Comparison of ENCODE assay signal across 8 cellular contexts in the genomic region with DNA sequence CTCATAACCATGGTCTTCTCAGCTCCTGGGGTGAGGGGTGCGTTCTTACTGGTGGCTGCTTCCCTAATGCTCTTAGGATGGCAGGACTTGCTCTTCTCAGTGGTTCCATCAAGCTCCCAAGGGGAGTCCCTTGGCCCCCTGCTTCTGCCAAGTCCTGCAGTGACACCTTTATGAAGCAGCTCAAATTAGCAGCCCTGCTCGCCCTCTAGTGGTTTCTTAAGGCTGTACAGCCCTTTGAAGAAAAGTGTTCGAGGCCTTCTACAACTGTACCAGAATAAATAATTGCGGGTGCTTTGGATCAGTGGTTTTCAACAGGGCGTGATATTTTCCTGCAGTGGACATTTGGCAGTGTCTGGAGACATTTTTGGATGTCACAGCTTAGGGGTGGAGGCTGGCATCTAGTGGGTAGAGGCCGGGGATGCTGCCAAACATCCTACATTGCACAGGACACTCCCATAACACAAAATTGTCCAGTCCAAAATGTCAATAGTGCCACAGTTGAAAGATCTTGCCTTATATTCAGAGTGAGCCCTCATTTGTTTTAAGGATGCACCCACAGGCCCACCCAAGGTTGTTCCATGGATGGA.
A peak's percentile ranks its signal among the peaks of the same experiment; 100 is the strongest.
DNase-seq lines count a peak whose midpoint lies in the region; ATAC-seq and TF ChIP-seq lines count a peak whose summit lies in the region.

No MANE protein-coding gene starts in this region.

- H2BK15ac ChIP-seq in mesenchymal stem cell (ENCODE audit: low read depth, poor library complexity, severe bottlenecking) = no peak overlapping the region

- peak; percentile 21 for DNase-seq in BE2C
- peak; percentile 39 for DNase-seq in HT-29 (ENCODE audit: low spot score)
- peak in 31 of 34 experiments; percentile 1 to 43 (median 24) for DNase-seq in T-cell
- peak; percentile 19 for DNase-seq in mesenchymal stem cell
- no peak for DNase-seq in type B pancreatic cell (ENCODE audit: extremely low spot score, unreplicated experiment)

- H3K23ac ChIP-seq in mesenchymal stem cell (ENCODE audit: low read length in 2 of 2) = no peak overlapping the region

- POLR2A ChIA-PET in T-cell (lab: Charles Lee) = no interaction called here

- peak; percentile 79 for ATAC-seq in GM18511 (IDR thresholded peaks at IDR 0.05; ENCODE audit: unreplicated experiment)
- peak; percentile 48 to 79 (median 62) for ATAC-seq in T-cell (replicated peaks in 1 of 4)
- ATAC-seq in HG02884 (IDR thresholded peaks at IDR 0.05; ENCODE audit: unreplicated experiment) = no peak

- peak; percentile 69 for TF ChIP-seq CTCF in BE2C (IDR thresholded peaks at IDR 0.05; ENCODE audit: low read depth, low read length)
- peak; percentile 83 to 91 for TF ChIP-seq CTCF in brain (conservative IDR thresholded peaks at IDR 0.05)
- TF ChIP-seq CTCF in type B pancreatic cell (conservative IDR thresholded peaks at IDR 0.05) = peak; percentile 85

- no peak overlapping the region for H2BK120ac ChIP-seq in mesenchymal stem cell (ENCODE audit: low read depth, low read length)

- no peaks in the 10 kb centered on the region for H3K9me3 Mint-ChIP-seq in T-cell
- no peaks in the 10 kb centered on the region for H3K9me3 Mint-ChIP-seq in brain
- no peaks in the 10 kb centered on the region for H3K9me3 Mint-ChIP-seq in type B pancreatic cell

- H3K9me3 ChIP-seq in BE2C (no peaks in the 10 kb centered on the region), mesenchymal stem cell (ENCODE audit: control insufficient read depth, low read length) (no peaks in the 10 kb centered on the region)

- H3K9ac ChIP-seq in mesenchymal stem cell (ENCODE audit: low read length) = no peak overlapping the region

- H3K4me2 ChIP-seq in mesenchymal stem cell (ENCODE audit: low read length, poor library complexity, severe bottlenecking) = no peak overlapping the region

- H3K4ac ChIP-seq in mesenchymal stem cell (ENCODE audit: low read depth in 1 of 2, low read length in 2 of 2) = no peak overlapping the region

- H3K27me3 ChIP-seq in BE2C = no peaks in the 10 kb centered on the region
- peaks cover 0 to 17% of the 10 kb centered on the region in 2 experiments for H3K27me3 ChIP-seq in mesenchymal stem cell (ENCODE audit: control insufficient read depth in 1 of 2, insufficient read depth in 1 of 2, low read length in 2 of 2)

- H3K36me3 ChIP-seq in BE2C = no peaks in the 10 kb centered on the region
- H3K36me3 ChIP-seq in mesenchymal stem cell (ENCODE audit: control insufficient read depth in 1 of 2, insufficient read depth in 2 of 2, low read depth in 1 of 2, low read length in 2 of 2) = no peaks in the 10 kb centered on the region

- CTCF ChIA-PET in T-cell (lab: Charles Lee) = interaction anchor here (0.6 to 1.6 kb wide), 6 partner anchors 9 to 1159 kb away, joined by 3 to 7 read pairs (median 4); no protein-coding TSS in a partner anchor

- H3K4me1 ChIP-seq in BE2C = no peaks in the 10 kb centered on the region
- H3K4me1 ChIP-seq in mesenchymal stem cell (ENCODE audit: control insufficient read depth, insufficient read depth, low read depth, low read length) = peaks cover 1% of the 10 kb centered on the region

- no peaks in the 10 kb centered on the region for H3K79me1 ChIP-seq in mesenchymal stem cell (replicated peaks; ENCODE audit: low read length, poor library complexity, severe bottlenecking)

- no peak overlapping the region for H3K18ac ChIP-seq in mesenchymal stem cell (ENCODE audit: low read depth in 1 of 2, low read length in 2 of 2)

- no peak overlapping the region for H2AK5ac ChIP-seq in mesenchymal stem cell (ENCODE audit: low read length, severe bottlenecking)

- no peak overlapping the region for H3K4me3 ChIP-seq in BE2C (ENCODE audit: low read depth, low read length)
- no peak overlapping the region for H3K4me3 ChIP-seq in mesenchymal stem cell (ENCODE audit: insufficient read depth in 1 of 2, low read depth in 1 of 2, low read length in 2 of 2)

- H3K14ac ChIP-seq in mesenchymal stem cell (ENCODE audit: low read length in 2 of 2) = no peak overlapping the region

- H4K8ac ChIP-seq in mesenchymal stem cell (ENCODE audit: low read length) = no peak overlapping the region

- H3K36me3 Mint-ChIP-seq in T-cell (no peaks in the 10 kb centered on the region), brain (no peaks in the 10 kb centered on the region), type B pancreatic cell (no peaks in the 10 kb centered on the region)

- H2BK12ac ChIP-seq in mesenchymal stem cell (ENCODE audit: low read length in 2 of 2) = no peak overlapping the region

- H2BK5ac ChIP-seq in mesenchymal stem cell (ENCODE audit: low read depth, low read length, poor library complexity, severe bottlenecking) = no peak overlapping the region

- H3K4me1 Mint-ChIP-seq in T-cell (peaks cover 14 to 23% (median 14%) of the 10 kb centered on the region in 3 donors), brain (no peaks in the 10 kb centered on the region), type B pancreatic cell (ENCODE audit: unreplicated experiment) (no peaks in the 10 kb centered on the region)

- H3K4me3 Mint-ChIP-seq in T-cell (no peak overlapping the region), brain (no peak overlapping the region), type B pancreatic cell (no peak overlapping the region)

- 68% methylated on average over 5 of the region's 6 CpGs for WGBS in mesenchymal stem cell

- no peak overlapping the region for H4K91ac ChIP-seq in mesenchymal stem cell (ENCODE audit: low read length)

- H3K27ac Mint-ChIP-seq in T-cell = no peak overlapping the region
- H3K27ac Mint-ChIP-seq in brain = no peak overlapping the region
- H3K27ac Mint-ChIP-seq in type B pancreatic cell = no peak overlapping the region

- H2AFZ ChIP-seq in mesenchymal stem cell (ENCODE audit: low read depth, low read length) = no peak overlapping the region

- no peak overlapping the region for H3K27ac ChIP-seq in mesenchymal stem cell (ENCODE audit: low read length, poor library complexity, severe bottlenecking)

- peaks cover 0 to 17% of the 10 kb centered on the region in 2 donors for H3K27me3 Mint-ChIP-seq in T-cell
- H3K27me3 Mint-ChIP-seq in brain = no peaks in the 10 kb centered on the region
- H3K27me3 Mint-ChIP-seq in type B pancreatic cell = no peaks in the 10 kb centered on the region
